26 cellular contexts compared by ENCODE assay signal in the genomic region with DNA sequence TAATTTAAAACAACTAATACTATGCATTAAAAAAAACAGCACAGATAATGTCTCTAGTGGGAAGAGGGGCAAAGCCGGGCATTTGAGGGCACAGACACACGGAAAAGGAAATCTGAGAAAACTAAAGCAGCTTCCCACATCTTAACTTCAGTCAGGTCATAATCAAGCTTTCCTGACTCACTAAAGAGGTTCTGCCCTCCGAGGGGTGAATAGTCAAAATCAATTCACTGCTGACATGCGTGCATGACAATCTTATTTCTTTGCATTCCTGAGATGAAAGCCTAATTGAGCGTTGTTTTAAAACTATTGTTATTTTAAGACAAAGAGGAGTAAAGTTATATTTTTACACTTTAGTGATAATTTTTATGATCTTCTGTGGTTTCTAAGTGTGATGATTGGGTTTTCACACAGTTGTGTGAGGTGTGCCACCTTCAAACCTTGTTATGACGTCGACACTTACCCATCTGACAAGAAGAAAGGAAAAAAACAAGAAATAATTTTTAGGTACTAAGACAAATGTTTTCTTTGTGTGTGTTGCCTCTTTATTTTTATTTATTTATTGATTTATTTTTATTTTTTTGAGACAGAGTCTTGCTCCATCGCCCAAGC.
DNase-seq lines count a peak whose midpoint lies in the region; ATAC-seq, FAIRE-seq and TF ChIP-seq lines count a peak whose summit lies in the region.
"Had no signal": no experiment of that assay in that cellular context is flagged by ENCODE, and none has a peak within 500 bp of the region (broad histone marks: within the 10 kb centered on the region; RNA-seq: fewer than 3 reads in every experiment).

No MANE protein-coding gene starts in this region.

- no peak overlapping the region for H3K4me3 Mint-ChIP-seq in CD8-positive, alpha-beta T cell
- peak overlapping the region; percentile 40 to 62 for H3K4me3 Mint-ChIP-seq in effector memory CD8-positive, alpha-beta T cell
- no peak overlapping the region for H3K4me3 Mint-ChIP-seq in naive thymus-derived CD4-positive, alpha-beta T cell
- no peak overlapping the region for H3K4me3 Mint-ChIP-seq in CD4-positive, alpha-beta T cell
- H3K4me3 Mint-ChIP-seq: CD14-positive monocyte; CD4-positive, alpha-beta memory T cell; GM23338; H9; HFFc6 had no signal

- DNase-seq in CD8-positive, alpha-beta T cell, result peak in 2 of 7 experiments; percentile 25 to 35
- DNase-seq in effector memory CD8-positive, alpha-beta T cell, result peak; percentile 37 to 40 (median 38)
- no peak for DNase-seq in naive thymus-derived CD4-positive, alpha-beta T cell
- DNase-seq in body of pancreas (no peak), GM19239 (ENCODE audit: insufficient read length, low spot score) (no peak), NCI-H748 treated with DMSO at 0.1 percent for 48 hours (lab: John Stamatoyannopoulos, UW) (no peak)
- DNase-seq in CD4-positive, alpha-beta T cell, result no peak
- DNase-seq: 8988T, ACHN, AML-193, BE2C, DMS 273 treated with DMSO at 0.1 percent for 48 hours, DMS79, EL, GDM1, H9, HFFc6 had no signal

- H3K27ac ChIP-seq in CD8-positive, alpha-beta T cell (ENCODE audit: low read depth, low read length), result no peak overlapping the region
- H3K27ac ChIP-seq in HEK293 (ENCODE audit: extremely low read depth, low read depth, low read length), result no peak overlapping the region
- H3K27ac ChIP-seq in naive thymus-derived CD4-positive, alpha-beta T cell (ENCODE audit: low read depth, low read length), result no peak overlapping the region
- no peak overlapping the region for H3K27ac ChIP-seq in body of pancreas
- no peak overlapping the region for H3K27ac ChIP-seq in CD4-positive, alpha-beta T cell (ENCODE audit: low read depth, low read length)
- H3K27ac ChIP-seq: A549; BLaER1 treated with 17β-estradiol and CSF1 and Interleukin-3, amounts not matched to agents 10 nM and 100 nM had no signal

- no peak for FAIRE-seq in GM19239 (lab: Jason Lieb, UNC)
- FAIRE-seq: A549, D721Med, GM12878 had no signal

- WGBS in body of pancreas, 2 donors, result 79 to 83% methylated on average over 8 of the region's 8 CpGs

- H3K27me3 Mint-ChIP-seq in CD8-positive, alpha-beta T cell (ENCODE audit: low read depth), result peaks cover 2% of the 10 kb centered on the region
- no peaks in the 10 kb centered on the region for H3K27me3 Mint-ChIP-seq in effector memory CD8-positive, alpha-beta T cell
- H3K27me3 Mint-ChIP-seq in naive thymus-derived CD4-positive, alpha-beta T cell, result peaks cover 0 to 12% (median 9%) of the 10 kb centered on the region in 5 donors
- H3K27me3 Mint-ChIP-seq in CD4-positive, alpha-beta T cell, result no peaks in the 10 kb centered on the region
- H3K27me3 Mint-ChIP-seq: CD4-positive, alpha-beta memory T cell had no signal

- peak; percentile 77 for ATAC-seq in CD8-positive, alpha-beta T cell
- peak; percentile 87 for ATAC-seq in effector memory CD8-positive, alpha-beta T cell (replicated peaks)
- peak; percentile 60 for ATAC-seq in naive thymus-derived CD4-positive, alpha-beta T cell
- no peak for ATAC-seq in body of pancreas
- no peak for ATAC-seq in CD4-positive, alpha-beta T cell (ENCODE audit: poor library complexity)
- ATAC-seq: A549, GM12878, GM23338, HCT116 had no signal

- peaks cover 4% of the 10 kb centered on the region for H3K9me3 Mint-ChIP-seq in CD8-positive, alpha-beta T cell
- H3K9me3 Mint-ChIP-seq in effector memory CD8-positive, alpha-beta T cell, result no peaks in the 10 kb centered on the region
- H3K9me3 Mint-ChIP-seq in naive thymus-derived CD4-positive, alpha-beta T cell, result peaks cover 0 to 10% (median 7%) of the 10 kb centered on the region in 11 donors
- H3K9me3 Mint-ChIP-seq in CD4-positive, alpha-beta T cell, result peaks cover 7% of the 10 kb centered on the region
- H3K9me3 Mint-ChIP-seq: GM23338 had no signal

- POLR2A ChIA-PET in CD8-positive, alpha-beta T cell (lab: Charles Lee), result no interaction called here
- POLR2A ChIA-PET in HEK293 (lab: Yijun Ruan, JAX), result no interaction called here
- POLR2A ChIA-PET in naive thymus-derived CD4-positive, alpha-beta T cell (lab: Charles Lee), result no interaction called here
- POLR2A ChIA-PET in CD4-positive, alpha-beta T cell (lab: Charles Lee), result no interaction called here

- H3K9me3 ChIP-seq in CD8-positive, alpha-beta T cell (ENCODE audit: low read length), result no peaks in the 10 kb centered on the region
- no peaks in the 10 kb centered on the region for H3K9me3 ChIP-seq in HEK293 (ENCODE audit: control insufficient read depth, insufficient read depth, low read depth, low read length)
- H3K9me3 ChIP-seq in naive thymus-derived CD4-positive, alpha-beta T cell (ENCODE audit: control insufficient read depth in 2 of 3, low read length in 3 of 3), result no peaks in the 10 kb centered on the region
- H3K9me3 ChIP-seq in body of pancreas, result no peaks in the 10 kb centered on the region
- H3K9me3 ChIP-seq in CD4-positive, alpha-beta T cell (ENCODE audit: control insufficient read depth, low read length), result no peaks in the 10 kb centered on the region
- H3K9me3 ChIP-seq: A549, BE2C had no signal

- intact Hi-C loops in CD8-positive, alpha-beta T cell (cut with DNase I, micrococcal nuclease), result loop anchor here in 1 of 2 experiments (10.0 kb wide), 1 partner anchor 294 kb away; no protein-coding TSS in a partner anchor
- intact Hi-C loops in naive thymus-derived CD4-positive, alpha-beta T cell (cut with micrococcal nuclease), result no loop called here
- intact Hi-C loops in body of pancreas (cut with DNase I), result no loop called here
- intact Hi-C loops in CD4-positive, alpha-beta T cell (cut with DNase I, micrococcal nuclease), result no loop called here

- CTCF ChIA-PET in CD8-positive, alpha-beta T cell (lab: Charles Lee), result no interaction called here
- CTCF ChIA-PET in HEK293 (lab: Yijun Ruan, JAX), result interaction anchor here (0.6 kb wide), 2 partner anchors 17 to 1068 kb away, joined by 3 read pairs; no protein-coding TSS in a partner anchor
- CTCF ChIA-PET in naive thymus-derived CD4-positive, alpha-beta T cell (lab: Charles Lee), result no interaction called here
- CTCF ChIA-PET in CD4-positive, alpha-beta T cell (lab: Charles Lee), result no interaction called here

- no peak for TF ChIP-seq CTCF in CD8-positive, alpha-beta T cell (IDR thresholded peaks at IDR 0.05)
- TF ChIP-seq CTCF in HEK293 (tag by site-specific recombination; IDR thresholded peaks at IDR 0.05), result no peak
- no peak for TF ChIP-seq CTCF in body of pancreas (IDR thresholded peaks at IDR 0.05)
- no peak for TF ChIP-seq CTCF in CD4-positive, alpha-beta T cell (IDR thresholded peaks at IDR 0.05)

- H3K4me3 ChIP-seq in CD8-positive, alpha-beta T cell (ENCODE audit: low read depth, low read length), result no peak overlapping the region
- H3K4me3 ChIP-seq in HEK293 (ENCODE audit: low read depth, low read length) (no peak overlapping the region), body of pancreas (no peak overlapping the region)
- H3K4me3 ChIP-seq in naive thymus-derived CD4-positive, alpha-beta T cell (ENCODE audit: low read length), result no peak overlapping the region
- H3K4me3 ChIP-seq: A549; BLaER1 treated with 17β-estradiol and CSF1 and Interleukin-3, amounts not matched to agents 10 nM and 100 nM; GM12878; GM23338 had no signal

- H3K36me3 Mint-ChIP-seq in CD8-positive, alpha-beta T cell, result no peaks in the 10 kb centered on the region
- peaks cover 6% of the 10 kb centered on the region for H3K36me3 Mint-ChIP-seq in effector memory CD8-positive, alpha-beta T cell (ENCODE audit: insufficient read depth)
- H3K36me3 Mint-ChIP-seq in naive thymus-derived CD4-positive, alpha-beta T cell, result peaks cover 0 to 2% (median 0%) of the 10 kb centered on the region in 5 donors
- no peaks in the 10 kb centered on the region for H3K36me3 Mint-ChIP-seq in CD4-positive, alpha-beta T cell (ENCODE audit: low read depth)
- H3K36me3 Mint-ChIP-seq: CD14-positive monocyte; CD4-positive, alpha-beta memory T cell had no signal

- no peaks in the 10 kb centered on the region for H3K27me3 ChIP-seq in CD8-positive, alpha-beta T cell (ENCODE audit: insufficient read depth, low read length)
- no peaks in the 10 kb centered on the region for H3K27me3 ChIP-seq in naive thymus-derived CD4-positive, alpha-beta T cell (ENCODE audit: control insufficient read depth in 2 of 2, insufficient read depth in 2 of 2, low read length in 2 of 2)
- no peaks in the 10 kb centered on the region for H3K27me3 ChIP-seq in body of pancreas
- H3K27me3 ChIP-seq in CD4-positive, alpha-beta T cell (ENCODE audit: control insufficient read depth, insufficient read depth, low read length), result no peaks in the 10 kb centered on the region
- H3K27me3 ChIP-seq: BE2C; BLaER1 treated with 17β-estradiol and CSF1 and Interleukin-3, amounts not matched to agents 10 nM and 100 nM had no signal

- TF ChIP-seq POLR2A in body of pancreas (IDR thresholded peaks at IDR 0.05), result no peak

- peak overlapping the region; percentile 67 for H3K27ac Mint-ChIP-seq in CD8-positive, alpha-beta T cell
- peak overlapping the region; percentile 13 to 91 for H3K27ac Mint-ChIP-seq in effector memory CD8-positive, alpha-beta T cell
- no peak overlapping the region for H3K27ac Mint-ChIP-seq in naive thymus-derived CD4-positive, alpha-beta T cell
- no peak overlapping the region for H3K27ac Mint-ChIP-seq in CD4-positive, alpha-beta T cell
- H3K27ac Mint-ChIP-seq: CD14-positive monocyte; CD4-positive, alpha-beta memory T cell; GM23338; H9; HFFc6 had no signal

- H3K4me1 ChIP-seq in CD8-positive, alpha-beta T cell (ENCODE audit: insufficient read depth, low read length), result no peaks in the 10 kb centered on the region
- H3K4me1 ChIP-seq in HEK293 (ENCODE audit: control insufficient read depth, insufficient read depth, low read length), result no peaks in the 10 kb centered on the region
- H3K4me1 ChIP-seq in naive thymus-derived CD4-positive, alpha-beta T cell (ENCODE audit: control insufficient read depth in 2 of 2, insufficient read depth in 2 of 2, low read length in 2 of 2), result peaks cover 0 to 21% of the 10 kb centered on the region in 2 donors
- no peaks in the 10 kb centered on the region for H3K4me1 ChIP-seq in body of pancreas
- H3K4me1 ChIP-seq: A549, BE2C had no signal

- no peaks in the 10 kb centered on the region for H3K36me3 ChIP-seq in CD8-positive, alpha-beta T cell (ENCODE audit: insufficient read depth, low read length)
- H3K36me3 ChIP-seq in HEK293 (ENCODE audit: control insufficient read depth in 2 of 2, insufficient read depth in 1 of 2, low read length in 2 of 2) (no peaks in the 10 kb centered on the region), body of pancreas (replicated peaks in 1 of 2; ENCODE audit: insufficient read depth in 1 of 2, low read depth in 2 of 2) (no peaks in the 10 kb centered on the region)
- H3K36me3 ChIP-seq in naive thymus-derived CD4-positive, alpha-beta T cell (ENCODE audit: control insufficient read depth in 2 of 3, insufficient read depth in 3 of 3, low read length in 3 of 3), result no peaks in the 10 kb centered on the region
- H3K36me3 ChIP-seq: BE2C; BLaER1 treated with 17β-estradiol and CSF1 and Interleukin-3, amounts not matched to agents 10 nM and 100 nM had no signal

- peaks cover 16% of the 10 kb centered on the region for H3K4me1 Mint-ChIP-seq in CD8-positive, alpha-beta T cell (ENCODE audit: low read depth)
- H3K4me1 Mint-ChIP-seq in effector memory CD8-positive, alpha-beta T cell (ENCODE audit: low read depth in 2 of 2), result peaks cover 25 to 44% of the 10 kb centered on the region in 2 donors
- peaks cover 0 to 4% (median 0%) of the 10 kb centered on the region in 7 donors for H3K4me1 Mint-ChIP-seq in naive thymus-derived CD4-positive, alpha-beta T cell
- H3K4me1 Mint-ChIP-seq in CD4-positive, alpha-beta T cell (ENCODE audit: low read depth), result no peaks in the 10 kb centered on the region
- H3K4me1 Mint-ChIP-seq: CD14-positive monocyte had no signal

Comparison
In these comparisons a context has a peak if more than half of its experiments do, and no peak if none do; other contexts are left out.
1. ATAC-seq: peak in CD8-positive, alpha-beta T cell (single experiment), effector memory CD8-positive, alpha-beta T cell (single experiment) and naive thymus-derived CD4-positive, alpha-beta T cell (single experiment); none in body of pancreas (single experiment) and CD4-positive, alpha-beta T cell (single experiment).
2. DNase-seq: peak in effector memory CD8-positive, alpha-beta T cell (3 of 3); none in naive thymus-derived CD4-positive, alpha-beta T cell (0 of 9), body of pancreas (0 of 4), GM19239 (single experiment), NCI-H748 treated with DMSO at 0.1 percent for 48 hours (single experiment) and CD4-positive, alpha-beta T cell (0 of 10).
3. H3K27ac Mint-ChIP-seq: peak in CD8-positive, alpha-beta T cell (single experiment) and effector memory CD8-positive, alpha-beta T cell (2 of 2); none in naive thymus-derived CD4-positive, alpha-beta T cell (0 of 9) and CD4-positive, alpha-beta T cell (single experiment).
4. H3K4me3 Mint-ChIP-seq: peak in effector memory CD8-positive, alpha-beta T cell (2 of 2); none in CD8-positive, alpha-beta T cell (single experiment), naive thymus-derived CD4-positive, alpha-beta T cell (0 of 10) and CD4-positive, alpha-beta T cell (single experiment).